In genomic region chr13:43698743-43699142, GRCh38 we compare ENCODE assay signal across 13 cellular contexts.
A peak's percentile ranks its signal among the peaks of the same experiment; 100 is the strongest.
DNase-seq lines count a peak whose midpoint lies in the region; ATAC-seq, FAIRE-seq and TF ChIP-seq lines count a peak whose summit lies in the region.
"Had no signal": no experiment of that assay in that cellular context is flagged by ENCODE, and none has a peak within 500 bp of the region (broad histone marks: within the 10 kb centered on the region; RNA-seq: fewer than 3 reads in every experiment).

No MANE protein-coding gene starts in this region.

- H3K36me3 ChIP-seq in bronchial epithelial cell (ENCODE audit: control insufficient read depth, insufficient read depth, low read length) = no peaks in the 10 kb centered on the region
- H3K36me3 ChIP-seq: WERI-Rb-1 had no signal

- no peak for TF ChIP-seq CTCF in bronchial epithelial cell (IDR thresholded peaks at IDR 0.05; ENCODE audit: insufficient read depth, low read length, severe bottlenecking)

- intact Hi-C loops in left ventricle myocardium superior (cut with micrococcal nuclease) = no loop called here

- peak; percentile 69 for DNase-seq in HCEC 1CT
- DNase-seq in bronchial epithelial cell (ENCODE audit: low read depth) = peak; percentile 15
- DNase-seq in left ventricle myocardium superior = no peak
- peak; percentile 75 for DNase-seq in skeletal muscle cell (ENCODE audit: low read depth)
- DNase-seq in DMS153 treated with DMSO at 0.1 percent for 48 hours (lab: John Stamatoyannopoulos, UW; ENCODE audit: unreplicated experiment) = no peak
- DNase-seq: activated naive CD8-positive, alpha-beta T cell treated with anti-CD3 and anti-CD28 coated beads, Interleukin-2, amount 10 ng/mL, durations not matched to agents 7 days and 5 days; CD4-positive, CD25-positive, alpha-beta regulatory T cell; effector memory CD4-positive, alpha-beta T cell; NCI-H187; WERI-Rb-1 had no signal

- peak; percentile 88 for ATAC-seq in left ventricle myocardium superior
- ATAC-seq in GM19397 (IDR thresholded peaks at IDR 0.05; ENCODE audit: unreplicated experiment) = no peak
- ATAC-seq in HG02973 (IDR thresholded peaks at IDR 0.05; ENCODE audit: unreplicated experiment) = no peak
- ATAC-seq in GM19328 (IDR thresholded peaks at IDR 0.05; ENCODE audit: unreplicated experiment) = no peak

- no peak overlapping the region for H3K4me3 ChIP-seq in bronchial epithelial cell (ENCODE audit: low read depth, low read length)
- H3K4me3 ChIP-seq in skeletal muscle cell (ENCODE audit: low read depth, low read length) = no peak overlapping the region

- no peaks in the 10 kb centered on the region for H3K27me3 ChIP-seq in bronchial epithelial cell (ENCODE audit: control insufficient read depth, insufficient read depth, low read length)

- no peak for FAIRE-seq in bronchial epithelial cell (lab: Jason Lieb, UNC)

Comparison
In these comparisons a context has a peak if more than half of its experiments do, and no peak if none do; other contexts are left out.
1. DNase-seq: peak in HCEC 1CT (single experiment), bronchial epithelial cell (single experiment) and skeletal muscle cell (single experiment); none in left ventricle myocardium superior (single experiment) and DMS153 treated with DMSO at 0.1 percent for 48 hours (single experiment).